In genomic region chr19:55461259-55461973, GRCh38 we compare ENCODE assay signal across 1 cellular context.
TF ChIP-seq lines count a peak whose summit lies in the region.

TSS of gene ISOC2 (minus strand) at chr19:55461642. CDS start at chr19:55456486, 5,156 bp downstream.

TF ChIP-seq in liver, 16 proteins besides CTCF, POLR2A, EP300 and RAD21 (continued from another document):
- TF ChIP-seq REST (IDR thresholded peaks at IDR 0.05) (peak; percentile 55), FOXA1 (IDR thresholded peaks at IDR 0.05) (no peak), MAX (IDR thresholded peaks at IDR 0.05) (peak; percentile 69), FOXA2 (IDR thresholded peaks at IDR 0.05) (no peak), NR2F2 (IDR thresholded peaks at IDR 0.05) (no peak)
